8 cellular contexts compared by ENCODE assay signal in genomic region chr15:75449585-75450306, GRCh38. TPM values are rescaled to one million over a fixed set of nuclear protein-coding genes. Genes with fewer than 3 reads are reported as not detected.
DNase-seq lines count a peak whose midpoint lies in the region; ATAC-seq, FAIRE-seq and TF ChIP-seq lines count a peak whose summit lies in the region.

No MANE protein-coding gene starts in this region.

- no peak for TF ChIP-seq POLR2A in H54 (IDR thresholded peaks at IDR 0.05; ENCODE audit: low read depth, low read length)

- H3K36me3 Mint-ChIP-seq in CD4-positive, CD25-positive, alpha-beta regulatory T cell = peaks cover 3% of the 10 kb centered on the region
- H3K36me3 Mint-ChIP-seq in endothelial cell (ENCODE audit: low read depth, unreplicated experiment) = peaks cover 5% of the 10 kb centered on the region

- no peaks in the 10 kb centered on the region for H3K27me3 ChIP-seq in CD4-positive, CD25-positive, alpha-beta regulatory T cell (ENCODE audit: control insufficient read depth, insufficient read depth, low read length)
- H3K27me3 ChIP-seq in OCI-LY3 (ENCODE audit: low read depth, low read length) = no peaks in the 10 kb centered on the region
- no peaks in the 10 kb centered on the region for H3K27me3 ChIP-seq in neutrophil

- peaks cover 74% of the 10 kb centered on the region for H3K79me2 ChIP-seq in OCI-LY3 (ENCODE audit: low read length)

- peak overlapping the region; percentile 83 for H3K4me3 ChIP-seq in CD4-positive, CD25-positive, alpha-beta regulatory T cell (ENCODE audit: low read depth, low read length)
- H3K4me3 ChIP-seq in OCI-LY3 (ENCODE audit: low read length) (peak overlapping the region; percentile 91), neutrophil (ENCODE audit: low read depth in 1 of 2, low read length in 1 of 2) (peak overlapping the region; percentile 89 to 90)

- H3K36me3 ChIP-seq in CD4-positive, CD25-positive, alpha-beta regulatory T cell (ENCODE audit: control insufficient read depth, insufficient read depth, low read length) = no peaks in the 10 kb centered on the region
- H3K36me3 ChIP-seq in OCI-LY3 (replicated peaks; ENCODE audit: low read depth, low read length) = peaks cover 11% of the 10 kb centered on the region
- H3K36me3 ChIP-seq in neutrophil = no peaks in the 10 kb centered on the region

- no peak for DNase-seq in CD4-positive, CD25-positive, alpha-beta regulatory T cell
- DNase-seq in endothelial cell (ENCODE audit: low spot score) (no peak), H54 (ENCODE audit: insufficient read length, low spot score) (no peak), NCI-H2029 treated with DMSO at 0.1 percent for 48 hours (lab: John Stamatoyannopoulos, UW) (no peak), NOMO-1 (lab: John Stamatoyannopoulos, UW; ENCODE audit: unreplicated experiment in 2 of 2) (no peak)

- peaks cover 0 to 2% (median 0%) of the 10 kb centered on the region in 7 donors for H3K9me3 Mint-ChIP-seq in CD4-positive, CD25-positive, alpha-beta regulatory T cell
- H3K9me3 Mint-ChIP-seq in endothelial cell (ENCODE audit: unreplicated experiment) = no peaks in the 10 kb centered on the region

- peak overlapping the region; percentile 67 for H3K9ac ChIP-seq in OCI-LY3 (ENCODE audit: low read length)

- H4K20me1 ChIP-seq in OCI-LY3 (ENCODE audit: insufficient read depth, low read length) = peaks cover 53% of the 10 kb centered on the region

- no peaks in the 10 kb centered on the region for H3K27me3 Mint-ChIP-seq in CD4-positive, CD25-positive, alpha-beta regulatory T cell
- peaks cover 14% of the 10 kb centered on the region for H3K27me3 Mint-ChIP-seq in endothelial cell (ENCODE audit: unreplicated experiment)

- H3K4me1 ChIP-seq in CD4-positive, CD25-positive, alpha-beta regulatory T cell (ENCODE audit: control insufficient read depth, insufficient read depth, low read length, poor library complexity, severe bottlenecking) = peaks cover 69% of the 10 kb centered on the region
- H3K4me1 ChIP-seq in OCI-LY3 (ENCODE audit: low read length) = peaks cover 28% of the 10 kb centered on the region
- peaks cover 49 to 53% of the 10 kb centered on the region in 2 experiments for H3K4me1 ChIP-seq in neutrophil (ENCODE audit: control insufficient read depth in 1 of 2, insufficient read depth in 1 of 2, low read depth in 1 of 2, low read length in 1 of 2)

- H3K9me3 ChIP-seq in CD4-positive, CD25-positive, alpha-beta regulatory T cell (ENCODE audit: control insufficient read depth in 2 of 2, low read length in 2 of 2) = no peaks in the 10 kb centered on the region
- no peaks in the 10 kb centered on the region for H3K9me3 ChIP-seq in OCI-LY3 (ENCODE audit: insufficient read depth, low read length)
- no peaks in the 10 kb centered on the region for H3K9me3 ChIP-seq in neutrophil

- TF ChIP-seq CTCF in OCI-LY3 (IDR thresholded peaks at IDR 0.05; ENCODE audit: low read depth, low read length) = no peak
- no peak for TF ChIP-seq CTCF in endothelial cell (IDR thresholded peaks at IDR 0.05; ENCODE audit: unreplicated experiment)
- TF ChIP-seq CTCF in neutrophil (IDR thresholded peaks at IDR 0.05) = no peak

- H3K27ac ChIP-seq in CD4-positive, CD25-positive, alpha-beta regulatory T cell (ENCODE audit: insufficient read depth, low read length, poor library complexity, severe bottlenecking) = peak overlapping the region; percentile 99
- H3K27ac ChIP-seq in OCI-LY3 (ENCODE audit: low read length) (no peak overlapping the region), neutrophil (peak overlapping the region; percentile 98)

- H3K27ac Mint-ChIP-seq in CD4-positive, CD25-positive, alpha-beta regulatory T cell = peak overlapping the region; percentile 83 to 99 (median 97)
- peak overlapping the region; percentile 88 for H3K27ac Mint-ChIP-seq in endothelial cell (ENCODE audit: unreplicated experiment)

- no peak overlapping the region for H2AFZ ChIP-seq in OCI-LY3 (ENCODE audit: low read depth, low read length)

- peaks cover 11 to 64% (median 38%) of the 10 kb centered on the region in 4 donors for H3K4me1 Mint-ChIP-seq in CD4-positive, CD25-positive, alpha-beta regulatory T cell
- H3K4me1 Mint-ChIP-seq in endothelial cell (ENCODE audit: unreplicated experiment) = peaks cover 19% of the 10 kb centered on the region

- peak overlapping the region; percentile 87 for H3K4me2 ChIP-seq in OCI-LY3 (ENCODE audit: low read length)

- H3K4me3 Mint-ChIP-seq in CD4-positive, CD25-positive, alpha-beta regulatory T cell = peak overlapping the region; percentile 95 to 98 (median 96)
- peak overlapping the region; percentile 96 for H3K4me3 Mint-ChIP-seq in endothelial cell (ENCODE audit: unreplicated experiment)

- no peak for ATAC-seq in CD4-positive, CD25-positive, alpha-beta regulatory T cell (ENCODE audit: low read depth in 2 of 2)
- no peak for ATAC-seq in HG02938 (IDR thresholded peaks at IDR 0.05; ENCODE audit: unreplicated experiment)

- no peak for FAIRE-seq in H54 (lab: Jason Lieb, UNC)

RNA-seq across cellular contexts. Expression of gene SIN3A, which starts 1.7 kb away (rescaled TPM):
- 123 TPM for total RNA-seq in CD4-positive, CD25-positive, alpha-beta regulatory T cell
- 10 to 100 TPM; 13.6 to 15.0 (median 14.8) TPM for polyA plus RNA-seq in CD4-positive, CD25-positive, alpha-beta regulatory T cell
- total RNA-seq in endothelial cell (ENCODE audit: unreplicated experiment) = 67.3 TPM
